Comparison of ENCODE assay signal across 16 cellular contexts in genomic region chr2:57965961-57966360, GRCh38.
A peak's percentile ranks its signal among the peaks of the same experiment; 100 is the strongest.
DNase-seq lines count a peak whose midpoint lies in the region; FAIRE-seq and TF ChIP-seq lines count a peak whose summit lies in the region.
"Had no signal": no experiment of that assay in that cellular context is flagged by ENCODE, and none has a peak within 500 bp of the region (broad histone marks: within the 10 kb centered on the region; RNA-seq: fewer than 3 reads in every experiment).

No MANE protein-coding gene starts in this region.

- in situ Hi-C loops in KBM-7 (cut with MboI; ENCODE audit: low pct_unique_long_range_greater_than_20kb, low sequenced_read_pairs) = no loop called here

- H3K4me3 ChIP-seq in epithelial cell of esophagus (ENCODE audit: low read length) = no peak overlapping the region

- no peak for TF ChIP-seq POLR2A in H54 (IDR thresholded peaks at IDR 0.05; ENCODE audit: low read depth, low read length)

- FAIRE-seq in H54 (lab: Jason Lieb, UNC) = peak; percentile 45
- FAIRE-seq: GM12892 had no signal

- DNase-seq in H54 (ENCODE audit: insufficient read length, low spot score) = no peak
- peak; percentile 48 for DNase-seq in RKO (ENCODE audit: low spot score)
- DNase-seq in epithelial cell of esophagus (ENCODE audit: low read depth) = peak; percentile 73
- DNase-seq in kidney tubule cell (ENCODE audit: low spot score) = peak; percentile 26
- no peak for DNase-seq in HuH-7 (ENCODE audit: low spot score)
- no peak for DNase-seq in activated CD4-positive, CD25-positive, alpha-beta regulatory T cell (lab: John Stamatoyannopoulos, UW)
- DNase-seq in posterior vena cava (ENCODE audit: low spot score) = no peak
- DNase-seq in KBM-7 = no peak
- DNase-seq: C1 segment of cervical spinal cord; CD4-positive, alpha-beta T cell; DND-41; GDM1; GOT3; HCEC 1CT; HFFc6 had no signal

- no peak for TF ChIP-seq CTCF in epithelial cell of esophagus (IDR thresholded peaks at IDR 0.05; ENCODE audit: insufficient read depth, low read depth, low read length, missing control alignments)

- intact Hi-C loops in posterior vena cava (cut with DNase I) = no loop called here

Comparison
In these comparisons a context has a peak if more than half of its experiments do, and no peak if none do; other contexts are left out.
1. DNase-seq: peak in RKO (single experiment), epithelial cell of esophagus (single experiment) and kidney tubule cell (single experiment); none in H54 (single experiment), HuH-7 (single experiment), activated CD4-positive, CD25-positive, alpha-beta regulatory T cell (0 of 4), posterior vena cava (single experiment) and KBM-7 (single experiment).